In the genomic region with DNA sequence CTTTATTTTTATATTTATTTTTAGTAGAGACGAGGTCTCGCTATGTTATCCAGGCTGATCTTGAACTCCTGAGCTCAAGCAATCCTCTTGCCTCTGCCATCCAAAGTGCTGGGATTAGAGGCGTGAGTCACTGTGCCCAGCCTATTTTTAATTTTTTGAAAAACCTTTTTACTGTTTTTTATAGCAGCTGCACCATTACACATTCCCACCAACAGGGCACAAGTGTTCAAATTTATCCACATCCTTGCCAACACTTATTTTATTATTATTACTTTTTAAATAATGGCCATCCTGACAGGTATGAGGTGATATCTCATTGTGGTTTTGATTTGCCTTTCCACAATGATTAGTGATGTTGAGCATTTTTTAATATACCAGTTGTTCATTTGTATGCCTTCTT, we compare ENCODE assay signal across 20 cellular contexts. TPM values are rescaled to one million over a fixed set of nuclear protein-coding genes. Genes with fewer than 3 reads are reported as not detected.
"Had no signal": no experiment of that assay in that cellular context is flagged by ENCODE, and none has a peak within 500 bp of the region (broad histone marks: within the 10 kb centered on the region; RNA-seq: fewer than 3 reads in every experiment).

No MANE protein-coding gene starts in this region.

- H3K4me3 Mint-ChIP-seq: activated naive CD4-positive, alpha-beta T cell treated with anti-CD3 and anti-CD28 coated beads, Interleukin-2, amount 10 ng/mL, durations not matched to agents 7 days and 5 days; activated T-helper 17 cell treated with anti-CD3 and anti-CD28 coated beads, Interleukin-2, amount 50 U/mL, for 72 hours; natural killer cell treated with Interleukin-12 subunit alpha and Interleukin-12 subunit beta and Interleukin-15 and Interleukin-18, amount 100 ng/mL, for 72 hours had no signal

- H3K4me3 ChIP-seq: coronary artery, gastroesophageal sphincter, mucosa of descending colon, tibial nerve, vagina had no signal

- H3K27ac Mint-ChIP-seq: activated naive CD4-positive, alpha-beta T cell treated with anti-CD3 and anti-CD28 coated beads, Interleukin-2, amount 10 ng/mL, durations not matched to agents 7 days and 5 days; activated T-helper 17 cell treated with anti-CD3 and anti-CD28 coated beads, Interleukin-2, amount 50 U/mL, for 72 hours; natural killer cell treated with Interleukin-12 subunit alpha and Interleukin-12 subunit beta and Interleukin-15 and Interleukin-18, amount 100 ng/mL, for 72 hours had no signal

- ATAC-seq: activated CD4-positive, CD25-positive, alpha-beta regulatory T cell treated with anti-CD3 and anti-CD28 coated beads, Interleukin-2, amount 50 U/mL, for 24 hours; activated T-helper 17 cell treated with anti-CD3 and anti-CD28 coated beads, Interleukin-2, amount 50 U/mL, for 72 hours; gastroesophageal sphincter; mucosa of descending colon; natural killer cell treated with Interleukin-12 subunit alpha and Interleukin-12 subunit beta and Interleukin-15 and Interleukin-18, amount 100 ng/mL, for 72 hours; right cardiac atrium had no signal

- DNase-seq: activated naive CD4-positive, alpha-beta T cell treated with anti-CD3 and anti-CD28 coated beads, Interleukin-2, amount 10 ng/mL, durations not matched to agents 7 days and 5 days; caudate nucleus; islet precursor cell; mucosa of descending colon; nucleus accumbens; small intestine; stimulated activated CD4-positive, alpha-beta T cell treated with anti-CD3 and anti-CD28 coated beads, Interleukin-4, amount 100 ng/mL, for 4 hours; stimulated activated CD8-positive, alpha-beta memory T cell treated with anti-CD3 and anti-CD28 coated beads, Interleukin-4, amount 100 ng/mL, for 48 hours; stimulated activated naive CD4-positive, alpha-beta T cell treated with Interleukin-2 at 50 U/mL for 16 hours; substantia nigra had no signal

- H3K4me1 Mint-ChIP-seq: activated naive CD4-positive, alpha-beta T cell treated with anti-CD3 and anti-CD28 coated beads, Interleukin-2, amount 10 ng/mL, durations not matched to agents 7 days and 5 days; activated T-helper 17 cell treated with anti-CD3 and anti-CD28 coated beads, Interleukin-2, amount 50 U/mL, for 72 hours had no signal

- H3K9me3 ChIP-seq: gastroesophageal sphincter, mucosa of descending colon had no signal

- H3K27ac ChIP-seq: coronary artery, gastroesophageal sphincter, tibial nerve, vagina had no signal

- H3K9me3 Mint-ChIP-seq: natural killer cell treated with Interleukin-12 subunit alpha and Interleukin-12 subunit beta and Interleukin-15 and Interleukin-18, amount 100 ng/mL, for 72 hours had no signal

- H3K36me3 ChIP-seq: gastroesophageal sphincter, tibial nerve, vagina had no signal

- H3K36me3 Mint-ChIP-seq: activated naive CD4-positive, alpha-beta T cell treated with anti-CD3 and anti-CD28 coated beads, Interleukin-2, amount 10 ng/mL, durations not matched to agents 7 days and 5 days had no signal

- H3K27me3 ChIP-seq: tibial nerve, vagina had no signal

- H3K4me1 ChIP-seq: gastroesophageal sphincter, tibial nerve, vagina had no signal

RNA-seq across cellular contexts. Expression of gene PACSIN1, which starts 42.5 kb away (rescaled TPM):
- total RNA-seq: lung microvascular endothelial cell had no signal

RNA-seq across cellular contexts. Expression of gene SPDEF, which starts 47.7 kb away (rescaled TPM):
- total RNA-seq: lung microvascular endothelial cell; natural killer cell treated with Interleukin-12 subunit alpha and Interleukin-12 subunit beta and Interleukin-15 and Interleukin-18, amount 100 ng/mL, for 72 hours; posterior vena cava; tibial nerve; vagina had no signal
